In the genomic region with DNA sequence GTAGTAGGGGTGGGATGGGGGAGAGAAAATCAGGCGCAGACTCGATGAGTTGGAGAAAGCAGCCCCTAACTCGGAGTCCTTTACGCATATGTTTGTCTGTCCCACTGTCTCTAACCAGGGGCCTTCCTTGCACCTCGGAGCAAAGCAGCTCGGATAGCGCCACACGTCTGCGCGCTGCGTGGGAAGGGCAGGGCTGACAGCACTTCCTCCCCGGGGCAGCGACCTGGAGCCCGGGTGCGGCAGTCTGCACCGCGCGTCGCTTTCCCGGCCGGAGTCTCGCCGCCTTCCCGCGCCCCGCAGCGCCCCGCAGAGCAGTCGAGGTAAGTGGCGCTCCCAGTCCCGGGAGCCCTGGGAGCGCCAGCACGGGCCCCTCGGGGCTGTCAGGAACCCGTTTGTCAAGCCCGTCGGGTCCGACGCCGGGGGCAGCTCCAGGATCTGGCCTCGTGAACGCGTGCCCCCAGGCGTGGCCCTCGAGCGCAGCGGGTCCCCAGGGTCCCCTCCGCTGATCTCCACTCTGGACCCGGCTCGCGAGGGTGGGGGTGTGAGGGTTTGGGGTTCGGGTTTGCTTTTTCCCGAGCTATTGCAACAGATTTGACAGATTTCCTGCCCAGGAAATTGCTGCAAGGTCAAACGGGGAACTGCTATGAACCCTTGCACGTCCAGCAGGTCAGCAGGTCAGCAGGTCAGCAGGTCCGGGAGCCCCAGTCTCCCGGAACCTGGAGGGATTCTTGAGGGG, we compare ENCODE assay signal across 8 cellular contexts. TPM values are rescaled to one million over a fixed set of nuclear protein-coding genes. Genes with fewer than 3 reads are reported as not detected.
DNase-seq lines count a peak whose midpoint lies in the region; ATAC-seq and TF ChIP-seq lines count a peak whose summit lies in the region.

No MANE protein-coding gene starts in this region.

- peak overlapping the region; percentile 99 to 100 (median 100) for H3K27ac ChIP-seq in BLaER1 treated with 17β-estradiol and CSF1 and Interleukin-3, amounts not matched to agents 10 nM and 100 nM
- H3K27ac ChIP-seq in KOPT-K1 (ENCODE audit: low read depth, low read length, poor library complexity, severe bottlenecking) (peak overlapping the region; percentile 97), sigmoid colon (peak overlapping the region; percentile 63 to 77 (median 68))

- H3K27me3 Mint-ChIP-seq in glutamatergic neuron (ENCODE audit: unreplicated experiment), result peaks cover 11% of the 10 kb centered on the region

- H4K20me1 ChIP-seq in BLaER1 treated with 17β-estradiol and CSF1 and Interleukin-3, amounts not matched to agents 10 nM and 100 nM, result peaks cover 0 to 31% (median 14%) of the 10 kb centered on the region in 11 experiments; a peak in 16 of 22 replicates

- H3K4me3 Mint-ChIP-seq in glutamatergic neuron (ENCODE audit: unreplicated experiment), result peak overlapping the region; percentile 80

- H3K4me1 Mint-ChIP-seq in glutamatergic neuron (ENCODE audit: low read depth, unreplicated experiment), result no peaks in the 10 kb centered on the region

- H3K4me1 ChIP-seq in BLaER1 treated with 17β-estradiol and CSF1 and Interleukin-3, amounts not matched to agents 10 nM and 100 nM, result peaks cover 55 to 65% (median 62%) of the 10 kb centered on the region in 10 experiments
- H3K4me1 ChIP-seq in sigmoid colon, result peaks cover 0 to 7% (median 0%) of the 10 kb centered on the region in 4 donors

- TF ChIP-seq EP300 in sigmoid colon (IDR thresholded peaks at IDR 0.05), result no peak

- H3K4me2 ChIP-seq in BLaER1 treated with 17β-estradiol and CSF1 and Interleukin-3, amounts not matched to agents 10 nM and 100 nM, result peak overlapping the region; percentile 44 to 100 (median 92)

- H3K9ac ChIP-seq in BLaER1 treated with 17β-estradiol and CSF1 and Interleukin-3, amounts not matched to agents 10 nM and 100 nM, result peak overlapping the region; percentile 99 to 100 (median 100)

- no peaks in the 10 kb centered on the region for H3K27me3 ChIP-seq in BLaER1 treated with 17β-estradiol and CSF1 and Interleukin-3, amounts not matched to agents 10 nM and 100 nM
- peaks cover 0 to 34% (median 0%) of the 10 kb centered on the region in 3 donors for H3K27me3 ChIP-seq in sigmoid colon

- TF ChIP-seq CTCF in glutamatergic neuron (IDR thresholded peaks at IDR 0.05; ENCODE audit: partially characterized antibody, unreplicated experiment) (no peak), sigmoid colon (IDR thresholded peaks at IDR 0.05) (no peak)

- peaks cover 27 to 50% (median 35%) of the 10 kb centered on the region in 11 experiments for H3K36me3 ChIP-seq in BLaER1 treated with 17β-estradiol and CSF1 and Interleukin-3, amounts not matched to agents 10 nM and 100 nM
- H3K36me3 ChIP-seq in KOPT-K1 (ENCODE audit: insufficient read depth, low read length), result no peaks in the 10 kb centered on the region
- H3K36me3 ChIP-seq in sigmoid colon, result no peaks in the 10 kb centered on the region

- H3K9me3 ChIP-seq in BLaER1 treated with 17β-estradiol and CSF1 and Interleukin-3, amounts not matched to agents 10 nM and 100 nM (replicated peaks in 1 of 11), result peaks cover 0 to 21% (median 14%) of the 10 kb centered on the region in 11 experiments; a peak in 13 of 22 replicates
- no peaks in the 10 kb centered on the region for H3K9me3 ChIP-seq in KOPT-K1 (ENCODE audit: insufficient read depth, low read length, poor library complexity, severe bottlenecking)
- no peaks in the 10 kb centered on the region for H3K9me3 ChIP-seq in sigmoid colon

- intact Hi-C loops in sigmoid colon (cut with DNase I), result no loop called here

- no peak for TF ChIP-seq POLR2A in sigmoid colon (IDR thresholded peaks at IDR 0.05)

- peak overlapping the region; percentile 78 to 99 (median 92) for H3K4me3 ChIP-seq in BLaER1 treated with 17β-estradiol and CSF1 and Interleukin-3, amounts not matched to agents 10 nM and 100 nM
- peak overlapping the region in 3 of 4 donors; percentile 33 to 41 (median 38) for H3K4me3 ChIP-seq in sigmoid colon

- ATAC-seq in GM21390 (IDR thresholded peaks at IDR 0.05; ENCODE audit: unreplicated experiment), result peak; percentile 46

- 2 to 17% methylated on average over 57 of the region's 57 CpGs for WGBS in sigmoid colon, 2 donors

- peak; percentile 71 for DNase-seq in activated T-cell treated with anti-CD3 and anti-CD28 coated beads for 48 hours (ENCODE audit: low read depth)
- peak; percentile 23 for DNase-seq in glutamatergic neuron
- DNase-seq in sigmoid colon, result peak; percentile 63
- DNase-seq in NCI-H524 (lab: John Stamatoyannopoulos, UW), result no peak
- no peak for DNase-seq in DMS79 treated with DMSO at 0.1 percent for 48 hours (lab: John Stamatoyannopoulos, UW)

- H3K9me3 Mint-ChIP-seq in glutamatergic neuron (ENCODE audit: unreplicated experiment), result peaks cover 2% of the 10 kb centered on the region

- no peaks in the 10 kb centered on the region for H3K36me3 Mint-ChIP-seq in glutamatergic neuron (ENCODE audit: unreplicated experiment)

- no peak overlapping the region for H3K27ac Mint-ChIP-seq in glutamatergic neuron (ENCODE audit: unreplicated experiment)

RNA-seq across cellular contexts. Expression of gene APBB1IP, which starts 0.6 kb away (rescaled TPM):
- total RNA-seq in glutamatergic neuron (ENCODE audit: unreplicated experiment) (not detected), sigmoid colon (1 to 10 TPM; 3.3 to 5.0 (median 3.8) TPM)
- 10 to 100 TPM in 1 of 3 donors, 1 to 10 TPM in 2; 1.4 to 11.4 (median 3.0) TPM for polyA plus RNA-seq in sigmoid colon

Comparison
In these comparisons a context has a peak if more than half of its experiments do, and no peak if none do; other contexts are left out.
1. DNase-seq: peak in activated T-cell treated with anti-CD3 and anti-CD28 coated beads for 48 hours (single experiment), glutamatergic neuron (single experiment) and sigmoid colon (single experiment); none in NCI-H524 (0 of 2) and DMS79 treated with DMSO at 0.1 percent for 48 hours (single experiment).
2. Peak in every context shown above with its lines, with median percentiles within 50 percentile points of each other: H3K27ac ChIP-seq.